In genomic region chr2:70140978-70141753, GRCh38 we compare ENCODE assay signal across 1 cellular context.
TF ChIP-seq lines count a peak whose summit lies in the region.

No MANE protein-coding gene starts in this region.

TF ChIP-seq in HepG2, 621 proteins besides CTCF, POLR2A, EP300 and RAD21 (continued from another document):
- no peak for TF ChIP-seq SIN3B (IDR thresholded peaks at IDR 0.05; ENCODE audit: low read length)
- TF ChIP-seq ZNF326 (CRISPR knock-in tag; IDR thresholded peaks at IDR 0.05; ENCODE audit: borderline replicate concordance), result no peak
- TF ChIP-seq ZIK1 (CRISPR knock-in tag; IDR thresholded peaks at IDR 0.05; ENCODE audit: borderline replicate concordance, low read depth), result no peak
- TF ChIP-seq ZEB1 (IDR thresholded peaks at IDR 0.05; ENCODE audit: insufficient replicate concordance, low read depth), result no peak
- no peak for TF ChIP-seq ARNT (IDR thresholded peaks at IDR 0.05)
- TF ChIP-seq NR2F1 (CRISPR knock-in tag; IDR thresholded peaks at IDR 0.05), result no peak
